Comparison of ENCODE assay signal across 12 cellular contexts in genomic region chr20:37316775-37317170, GRCh38. TPM values are rescaled to one million over a fixed set of nuclear protein-coding genes. Genes with fewer than 3 reads are reported as not detected.
DNase-seq lines count a peak whose midpoint lies in the region; ATAC-seq and TF ChIP-seq lines count a peak whose summit lies in the region.
"Had no signal": no experiment of that assay in that cellular context is flagged by ENCODE, and none has a peak within 500 bp of the region (broad histone marks: within the 10 kb centered on the region; RNA-seq: fewer than 3 reads in every experiment).

No MANE protein-coding gene starts in this region.

- DNase-seq in activated CD4-positive, alpha-beta memory T cell treated with anti-CD3 and anti-CD28 coated beads, Interleukin-2, amount 10 ng/mL, durations not matched to agents 7 days and 5 days = no peak
- DNase-seq in activated CD4-positive, alpha-beta memory T cell treated with anti-CD3 and anti-CD28 coated beads for 36 hours = no peak
- no peak for DNase-seq in NT2/D1 (ENCODE audit: low read depth, low spot score)
- DNase-seq in effector memory CD8-positive, alpha-beta T cell = no peak
- DNase-seq in stimulated activated effector memory CD8-positive, alpha-beta T cell treated with anti-CD3 and anti-CD28 coated beads, Interleukin-12 subunit alpha, Interleukin-12 subunit beta, amount 100 ng/mL, for 72 hours (ENCODE audit: low spot score in 2 of 2) = no peak
- no peak for DNase-seq in GOT3 (lab: John Stamatoyannopoulos, UW)
- DNase-seq in right atrium auricular region (ENCODE audit: low spot score) = no peak
- DNase-seq in ecto neural progenitor cell (ENCODE audit: low spot score) = no peak
- DNase-seq: activated CD4-positive, CD25-positive, alpha-beta regulatory T cell; adrenal gland had no signal

- no peak for ATAC-seq in effector memory CD8-positive, alpha-beta T cell (replicated peaks)
- no peak for ATAC-seq in stimulated activated effector memory CD8-positive, alpha-beta T cell treated with anti-CD3 and anti-CD28 coated beads, Interleukin-12 subunit alpha, Interleukin-12 subunit beta, amount 100 ng/mL, for 72 hours
- ATAC-seq: A549 had no signal

- H3K27ac ChIP-seq in right atrium auricular region = peak overlapping the region in 1 of 2 donors; percentile 91

- POLR2A ChIA-PET in activated CD4-positive, alpha-beta memory T cell treated with anti-CD3 and anti-CD28 coated beads, Interleukin-2, amount 10 ng/mL, durations not matched to agents 7 days and 5 days (lab: Charles Lee) = no interaction called here
- POLR2A ChIA-PET in activated CD4-positive, alpha-beta memory T cell treated with anti-CD3 and anti-CD28 coated beads for 36 hours (lab: Charles Lee) = no interaction called here

- H3K4me3 ChIP-seq in NT2/D1 (ENCODE audit: insufficient read length, low read depth) (no peak overlapping the region), right atrium auricular region (no peak overlapping the region)
- H3K4me3 ChIP-seq: A549, adrenal gland had no signal

- H3K9me3 Mint-ChIP-seq in activated CD4-positive, alpha-beta memory T cell treated with anti-CD3 and anti-CD28 coated beads, Interleukin-2, amount 10 ng/mL, durations not matched to agents 7 days and 5 days = no peaks in the 10 kb centered on the region
- H3K9me3 Mint-ChIP-seq in activated CD4-positive, alpha-beta memory T cell treated with anti-CD3 and anti-CD28 coated beads for 36 hours = no peaks in the 10 kb centered on the region
- no peaks in the 10 kb centered on the region for H3K9me3 Mint-ChIP-seq in effector memory CD8-positive, alpha-beta T cell
- H3K9me3 Mint-ChIP-seq in stimulated activated effector memory CD8-positive, alpha-beta T cell treated with anti-CD3 and anti-CD28 coated beads, Interleukin-12 subunit alpha, Interleukin-12 subunit beta, amount 100 ng/mL, for 72 hours = no peaks in the 10 kb centered on the region

- H3K9me3 ChIP-seq in NT2/D1 (ENCODE audit: insufficient read depth, low read length) = no peaks in the 10 kb centered on the region
- no peaks in the 10 kb centered on the region for H3K9me3 ChIP-seq in right atrium auricular region
- H3K9me3 ChIP-seq: A549, adrenal gland had no signal

- no peak for TF ChIP-seq CTCF in right atrium auricular region (IDR thresholded peaks at IDR 0.05)

- H3K4me1 ChIP-seq in NT2/D1 (ENCODE audit: insufficient read depth, insufficient read length) = peaks cover 30% of the 10 kb centered on the region
- peaks cover 0 to 38% of the 10 kb centered on the region in 2 donors for H3K4me1 ChIP-seq in right atrium auricular region
- H3K4me1 ChIP-seq: A549 had no signal

- CTCF ChIA-PET in activated CD4-positive, alpha-beta memory T cell treated with anti-CD3 and anti-CD28 coated beads, Interleukin-2, amount 10 ng/mL, durations not matched to agents 7 days and 5 days (lab: Charles Lee) = no interaction called here
- CTCF ChIA-PET in activated CD4-positive, alpha-beta memory T cell treated with anti-CD3 and anti-CD28 coated beads for 36 hours (lab: Charles Lee) = interaction anchor here (0.9 kb wide), 1 partner anchor 46 kb away, joined by 3 read pairs; no protein-coding TSS in a partner anchor

- peak overlapping the region; percentile 67 for H3K27ac Mint-ChIP-seq in activated CD4-positive, alpha-beta memory T cell treated with anti-CD3 and anti-CD28 coated beads, Interleukin-2, amount 10 ng/mL, durations not matched to agents 7 days and 5 days
- no peak overlapping the region for H3K27ac Mint-ChIP-seq in activated CD4-positive, alpha-beta memory T cell treated with anti-CD3 and anti-CD28 coated beads for 36 hours
- H3K27ac Mint-ChIP-seq in effector memory CD8-positive, alpha-beta T cell = peak overlapping the region; percentile 90 to 95
- peak overlapping the region; percentile 78 for H3K27ac Mint-ChIP-seq in stimulated activated effector memory CD8-positive, alpha-beta T cell treated with anti-CD3 and anti-CD28 coated beads, Interleukin-12 subunit alpha, Interleukin-12 subunit beta, amount 100 ng/mL, for 72 hours

- H3K27me3 ChIP-seq in NT2/D1 (ENCODE audit: insufficient read depth, insufficient read length) = no peaks in the 10 kb centered on the region
- no peaks in the 10 kb centered on the region for H3K27me3 ChIP-seq in right atrium auricular region
- H3K27me3 ChIP-seq: adrenal gland had no signal

- H3K27me3 Mint-ChIP-seq in activated CD4-positive, alpha-beta memory T cell treated with anti-CD3 and anti-CD28 coated beads, Interleukin-2, amount 10 ng/mL, durations not matched to agents 7 days and 5 days = no peaks in the 10 kb centered on the region
- H3K27me3 Mint-ChIP-seq in activated CD4-positive, alpha-beta memory T cell treated with anti-CD3 and anti-CD28 coated beads for 36 hours = no peaks in the 10 kb centered on the region
- H3K27me3 Mint-ChIP-seq in effector memory CD8-positive, alpha-beta T cell = no peaks in the 10 kb centered on the region

- H3K4me1 Mint-ChIP-seq in activated CD4-positive, alpha-beta memory T cell treated with anti-CD3 and anti-CD28 coated beads, Interleukin-2, amount 10 ng/mL, durations not matched to agents 7 days and 5 days = peaks cover 31% of the 10 kb centered on the region
- peaks cover 16% of the 10 kb centered on the region for H3K4me1 Mint-ChIP-seq in activated CD4-positive, alpha-beta memory T cell treated with anti-CD3 and anti-CD28 coated beads for 36 hours (ENCODE audit: low read depth)
- H3K4me1 Mint-ChIP-seq in effector memory CD8-positive, alpha-beta T cell (ENCODE audit: low read depth in 2 of 2) = peaks cover 28 to 35% of the 10 kb centered on the region in 2 donors
- peaks cover 39% of the 10 kb centered on the region for H3K4me1 Mint-ChIP-seq in stimulated activated effector memory CD8-positive, alpha-beta T cell treated with anti-CD3 and anti-CD28 coated beads, Interleukin-12 subunit alpha, Interleukin-12 subunit beta, amount 100 ng/mL, for 72 hours

- H3K4me3 Mint-ChIP-seq in activated CD4-positive, alpha-beta memory T cell treated with anti-CD3 and anti-CD28 coated beads, Interleukin-2, amount 10 ng/mL, durations not matched to agents 7 days and 5 days = no peak overlapping the region
- no peak overlapping the region for H3K4me3 Mint-ChIP-seq in activated CD4-positive, alpha-beta memory T cell treated with anti-CD3 and anti-CD28 coated beads for 36 hours
- no peak overlapping the region for H3K4me3 Mint-ChIP-seq in effector memory CD8-positive, alpha-beta T cell
- no peak overlapping the region for H3K4me3 Mint-ChIP-seq in stimulated activated effector memory CD8-positive, alpha-beta T cell treated with anti-CD3 and anti-CD28 coated beads, Interleukin-12 subunit alpha, Interleukin-12 subunit beta, amount 100 ng/mL, for 72 hours

- intact Hi-C loops in activated CD4-positive, alpha-beta memory T cell treated with anti-CD3 and anti-CD28 coated beads for 36 hours (cut with micrococcal nuclease) = no loop called here

- peaks cover 16% of the 10 kb centered on the region for H3K36me3 Mint-ChIP-seq in activated CD4-positive, alpha-beta memory T cell treated with anti-CD3 and anti-CD28 coated beads, Interleukin-2, amount 10 ng/mL, durations not matched to agents 7 days and 5 days (ENCODE audit: low read depth)
- peaks cover 10% of the 10 kb centered on the region for H3K36me3 Mint-ChIP-seq in activated CD4-positive, alpha-beta memory T cell treated with anti-CD3 and anti-CD28 coated beads for 36 hours
- H3K36me3 Mint-ChIP-seq in effector memory CD8-positive, alpha-beta T cell (ENCODE audit: insufficient read depth) = peaks cover 7% of the 10 kb centered on the region
- H3K36me3 Mint-ChIP-seq in stimulated activated effector memory CD8-positive, alpha-beta T cell treated with anti-CD3 and anti-CD28 coated beads, Interleukin-12 subunit alpha, Interleukin-12 subunit beta, amount 100 ng/mL, for 72 hours = peaks cover 16% of the 10 kb centered on the region

- peak overlapping the region; percentile 3 for H3K9ac ChIP-seq in NT2/D1 (ENCODE audit: insufficient read length, low read depth)

- H3K36me3 ChIP-seq in NT2/D1 (ENCODE audit: insufficient read depth, insufficient read length, low read length) (peaks cover 41% of the 10 kb centered on the region), right atrium auricular region (peaks cover 14% of the 10 kb centered on the region)

RNA-seq across cellular contexts. Expression of gene MANBAL, which starts 27.3 kb away (rescaled TPM):
- 1 to 10 TPM; 9.0 to 9.7 TPM for total RNA-seq in activated CD4-positive, alpha-beta memory T cell treated with anti-CD3 and anti-CD28 coated beads, Interleukin-2, amount 10 ng/mL, durations not matched to agents 7 days and 5 days
- total RNA-seq in activated CD4-positive, alpha-beta memory T cell treated with anti-CD3 and anti-CD28 coated beads for 36 hours = 10 to 100 TPM; 11.9 to 12.5 TPM
- total RNA-seq in right atrium auricular region = 10 to 100 TPM; 13.1 to 17.8 TPM

RNA-seq across cellular contexts. Expression of gene SRC, which starts 29.2 kb away (rescaled TPM):
- 1 to 10 TPM; 2.6 to 2.7 TPM for total RNA-seq in activated CD4-positive, alpha-beta memory T cell treated with anti-CD3 and anti-CD28 coated beads, Interleukin-2, amount 10 ng/mL, durations not matched to agents 7 days and 5 days
- 1 to 10 TPM; 5.3 to 6.1 TPM for total RNA-seq in activated CD4-positive, alpha-beta memory T cell treated with anti-CD3 and anti-CD28 coated beads for 36 hours
- 10 to 100 TPM in 1 of 2 donors, 1 to 10 TPM in 1; 6.9 to 14.3 TPM for total RNA-seq in right atrium auricular region

RNA-seq across cellular contexts. Expression of gene GHRH, which starts 55.2 kb away (rescaled TPM):
- total RNA-seq in activated CD4-positive, alpha-beta memory T cell treated with anti-CD3 and anti-CD28 coated beads, Interleukin-2, amount 10 ng/mL, durations not matched to agents 7 days and 5 days = not detected
- not detected for total RNA-seq in activated CD4-positive, alpha-beta memory T cell treated with anti-CD3 and anti-CD28 coated beads for 36 hours
- 1 to 10 TPM; 1.5 to 3.6 TPM for total RNA-seq in right atrium auricular region
- total RNA-seq: adrenal gland, RPMI7951 had no signal
